ENCODE assay signal across 24 cellular contexts in genomic region chr10:31944071-31944433, GRCh38. TPM values are rescaled to one million over a fixed set of nuclear protein-coding genes. Genes with fewer than 3 reads are reported as not detected.
A peak's percentile ranks its signal among the peaks of the same experiment; 100 is the strongest.
DNase-seq lines count a peak whose midpoint lies in the region; ATAC-seq, FAIRE-seq and TF ChIP-seq lines count a peak whose summit lies in the region.
"Had no signal": no experiment of that assay in that cellular context is flagged by ENCODE, and none has a peak within 500 bp of the region (broad histone marks: within the 10 kb centered on the region; RNA-seq: fewer than 3 reads in every experiment).

No MANE protein-coding gene starts in this region.

- in situ Hi-C loops in Panc1 (cut with HindIII; ENCODE audit: low pct_unique_long_range_greater_than_20kb, low sequenced_read_pairs), result no loop called here

- no peak for ATAC-seq in Panc1
- no peak for ATAC-seq in activated naive CD4-positive, alpha-beta T cell treated with anti-CD3 and anti-CD28 coated beads, Interleukin-2, amount 50 U/mL, for 72 hours
- ATAC-seq: left lobe of liver, Right ventricle myocardium inferior had no signal

- H3K56ac ChIP-seq in H1 (replicated peaks; ENCODE audit: insufficient read length, low read depth, low read length) (no peak overlapping the region), mesendoderm (ENCODE audit: low read length) (no peak overlapping the region)

- H2AK5ac ChIP-seq in H1 (ENCODE audit: low read depth, low read length), result no peak overlapping the region
- no peak overlapping the region for H2AK5ac ChIP-seq in mesendoderm (ENCODE audit: low read length)

- FAIRE-seq in H1 (lab: Jason Lieb, UNC), result no peak
- FAIRE-seq: H54 had no signal

- H4K8ac ChIP-seq in H1 (ENCODE audit: extremely low read depth, insufficient read depth, low read length) (no peak overlapping the region), mesendoderm (ENCODE audit: low read depth, low read length) (no peak overlapping the region)

- CTCF ChIA-PET in A673 (lab: Charles Lee) (no interaction called here), Panc1 (lab: Charles Lee) (no interaction called here), H1 (lab: Charles Lee; ENCODE audit: partially characterized antibody) (interaction anchor here (0.7 to 0.9 kb wide), 2 partner anchors 15 to 447 kb away, joined by 3 read pairs; partner anchors contain the start of gene ARHGAP12)

- no peaks in the 10 kb centered on the region for H3K27me3 ChIP-seq in A673 (replicated peaks; ENCODE audit: insufficient read depth, low read depth, low read length, poor library complexity)
- no peaks in the 10 kb centered on the region for H3K27me3 ChIP-seq in Panc1 (ENCODE audit: control insufficient read depth, insufficient read depth, low read length)
- H3K27me3 ChIP-seq in H1 (replicated peaks in 1 of 4; ENCODE audit: control insufficient read depth in 3 of 4, extremely low read depth in 1 of 4, insufficient read depth in 3 of 4, low read length in 3 of 4), result no peaks in the 10 kb centered on the region
- no peaks in the 10 kb centered on the region for H3K27me3 ChIP-seq in mesendoderm (ENCODE audit: insufficient read depth, low read length, poor library complexity)
- H3K27me3 ChIP-seq in testis, result no peaks in the 10 kb centered on the region
- H3K27me3 ChIP-seq: ascending aorta had no signal

- H3K4me1 ChIP-seq in A673 (ENCODE audit: insufficient read depth, low read length, poor library complexity, severe bottlenecking), result peaks cover 60% of the 10 kb centered on the region
- H3K4me1 ChIP-seq in Panc1 (ENCODE audit: control insufficient read depth, insufficient read depth, low read length), result peaks cover 64% of the 10 kb centered on the region
- no peaks in the 10 kb centered on the region; a peak in 1 of 7 replicates for H3K4me1 ChIP-seq in H1 (replicated peaks in 1 of 4; ENCODE audit: control insufficient read depth in 3 of 4, insufficient read depth in 4 of 4, low read length in 3 of 4)
- H3K4me1 ChIP-seq in mesendoderm (ENCODE audit: control insufficient read depth, low read depth, low read length), result no peaks in the 10 kb centered on the region
- H3K4me1 ChIP-seq in testis, result no peaks in the 10 kb centered on the region

- H2BK120ac ChIP-seq in H1 (replicated peaks; ENCODE audit: low read depth, low read length), result no peak overlapping the region
- H2BK120ac ChIP-seq in mesendoderm (ENCODE audit: low read depth, low read length), result no peak overlapping the region

- TF ChIP-seq POLR2A in H1 (IDR thresholded peaks at IDR 0.05; ENCODE audit: control extremely low read depth in 1 of 2, low read depth in 2 of 2, low read length in 2 of 2), result no peak
- no peak for TF ChIP-seq POLR2A in testis (IDR thresholded peaks at IDR 0.05)

- TF ChIP-seq RAD21 in H1 (IDR thresholded peaks at IDR 0.05 in 1 of 2, conservative IDR thresholded peaks at IDR 0.05 in 1 of 2; ENCODE audit: low read depth in 2 of 2, low read length in 2 of 2), result no peak

- POLR2A ChIA-PET in A673 (lab: Charles Lee; ENCODE audit: low non-redundant PET), result no interaction called here
- POLR2A ChIA-PET in Panc1 (lab: Charles Lee), result no interaction called here
- POLR2A ChIA-PET in H1 (lab: Charles Lee; ENCODE audit: partially characterized antibody), result no interaction called here

- peak overlapping the region; percentile 85 for H3K4ac ChIP-seq in H1 (replicated peaks; ENCODE audit: insufficient read length, low read depth, low read length)
- peak overlapping the region; percentile 37 for H3K4ac ChIP-seq in mesendoderm (ENCODE audit: low read depth, low read length)

- no peak for TF ChIP-seq CTCF in A673 (conservative IDR thresholded peaks at IDR 0.05; ENCODE audit: low read depth, low read length)
- TF ChIP-seq CTCF in Panc1 (IDR thresholded peaks at IDR 0.05), result no peak
- TF ChIP-seq CTCF in H1 (IDR thresholded peaks at IDR 0.05; ENCODE audit: control extremely low read depth in 1 of 3, insufficient read depth in 1 of 3, low read depth in 1 of 3, low read length in 3 of 3), result no peak
- no peak for TF ChIP-seq CTCF in testis (IDR thresholded peaks at IDR 0.05)

- H3K4me2 ChIP-seq in H1 (ENCODE audit: insufficient read depth in 1 of 2, low read depth in 2 of 2, low read length in 2 of 2) (no peak overlapping the region), mesendoderm (ENCODE audit: low read length) (no peak overlapping the region)

- H4K5ac ChIP-seq in H1 (ENCODE audit: insufficient read length, low read depth, low read length) (no peak overlapping the region), mesendoderm (ENCODE audit: low read length) (no peak overlapping the region)

- no peak overlapping the region for H3K23ac ChIP-seq in H1 (ENCODE audit: insufficient read length)
- H3K23ac ChIP-seq in mesendoderm (ENCODE audit: low read length), result no peak overlapping the region

- WGBS in H1 (ENCODE audit: extremely low coverage in 1 of 2, insufficient coverage in 1 of 2, insufficient read length in 1 of 2, insufficient replicate concordance in 2 of 2, low coverage in 1 of 2, low lambda C conversion rate in 2 of 2, missing lambda C conversion rate in 1 of 2), 2 experiments, result 97% methylated on average over 3 of the region's 3 CpGs; no CpG with 5 or more reads in 1 of the 2 experiments
- WGBS in mesendoderm (ENCODE audit: extremely low coverage, insufficient coverage, low lambda C conversion rate), result no CpG with 5 or more reads among the region's 3 CpGs
- WGBS in testis, 2 donors, result 67 to 83% methylated on average over 3 of the region's 3 CpGs

- no peaks in the 10 kb centered on the region for H4K20me1 ChIP-seq in H1 (replicated peaks in 1 of 2; ENCODE audit: control insufficient read depth in 1 of 2, insufficient read depth in 2 of 2, low read length in 2 of 2)

- no peak overlapping the region for H2AFZ ChIP-seq in H1 (ENCODE audit: low read length)

- peak overlapping the region; percentile 61 for H3K27ac ChIP-seq in A673 (ENCODE audit: low read depth, low read length, poor library complexity, severe bottlenecking)
- peak overlapping the region; percentile 97 for H3K27ac ChIP-seq in Panc1 (ENCODE audit: low read length)
- no peak overlapping the region for H3K27ac ChIP-seq in H1 (ENCODE audit: low read depth, low read length)
- no peak overlapping the region for H3K27ac ChIP-seq in mesendoderm (ENCODE audit: low read depth, low read length)
- H3K27ac ChIP-seq in testis, result no peak overlapping the region
- H3K27ac ChIP-seq: ascending aorta had no signal

- peak overlapping the region; percentile 78; the same call in 1 of the 2 replicates for H2BK12ac ChIP-seq in H1 (ENCODE audit: low read depth, low read length)

- no peaks in the 10 kb centered on the region for H3K9me3 Mint-ChIP-seq in activated naive CD4-positive, alpha-beta T cell treated with anti-CD3 and anti-CD28 coated beads, Interleukin-2, amount 50 U/mL, for 72 hours
- H3K9me3 Mint-ChIP-seq: activated B cell treated with CpG ODN at 0.5 μM for 24 hours; central memory CD8-positive, alpha-beta T cell; nephron had no signal

- H3K79me2 ChIP-seq in H1 (ENCODE audit: control insufficient read depth in 1 of 2, insufficient read depth in 2 of 2, low read length in 2 of 2), result no peaks in the 10 kb centered on the region
- no peaks in the 10 kb centered on the region for H3K79me2 ChIP-seq in mesendoderm (ENCODE audit: control insufficient read depth, insufficient read depth, low read length)

- H2BK20ac ChIP-seq in H1 (ENCODE audit: low read length), result no peak overlapping the region

- no peaks in the 10 kb centered on the region for H3K79me1 ChIP-seq in H1 (ENCODE audit: low read depth, low read length)
- no peaks in the 10 kb centered on the region for H3K79me1 ChIP-seq in mesendoderm (ENCODE audit: low read length)

- DNase-seq in A673 (ENCODE audit: low spot score) (no peak), Panc1 (ENCODE audit: low read depth, low spot score) (no peak), H1 (ENCODE audit: low read depth in 1 of 2, low spot score in 2 of 2) (no peak), mesendoderm (no peak), testis (no peak), pons (ENCODE audit: low spot score) (no peak), HK-2 (ENCODE audit: unreplicated experiment) (no peak)
- no peak for DNase-seq in activated naive CD4-positive, alpha-beta T cell treated with anti-CD3 and anti-CD28 coated beads, Interleukin-2, amount 50 U/mL, for 72 hours (ENCODE audit: low spot score in 2 of 2)
- DNase-seq: 8988T; activated B cell treated with CpG ODN at 0.5 μM for 24 hours; activated CD4-positive, alpha-beta T cell treated with anti-CD3 and anti-CD28 coated beads, Interleukin-2, amount 50 U/mL, for 4 hours; activated CD8-positive, alpha-beta memory T cell treated with anti-CD3 and anti-CD28 coated beads, Interleukin-2, amount 50 U/mL, for 4 hours; activated naive CD4-positive, alpha-beta T cell treated with anti-CD3 and anti-CD28 coated beads, Interleukin-2, amount 50 U/mL, for 16 hours; DMS79; NCI-H1092; NCI-H1930; stimulated activated CD8-positive, alpha-beta memory T cell treated with anti-CD3 and anti-CD28 coated beads, Interleukin-4, amount 100 ng/mL, for 48 hours had no signal

- H3K9me3 ChIP-seq in A673 (ENCODE audit: low read depth, low read length, poor library complexity, severe bottlenecking), result no peaks in the 10 kb centered on the region
- no peaks in the 10 kb centered on the region for H3K9me3 ChIP-seq in Panc1 (ENCODE audit: control insufficient read depth, insufficient read depth, low read depth, low read length)
- H3K9me3 ChIP-seq in H1 (ENCODE audit: insufficient read depth in 2 of 2, low read depth in 1 of 2, low read length in 1 of 2), result no peaks in the 10 kb centered on the region
- H3K9me3 ChIP-seq in testis, result no peaks in the 10 kb centered on the region
- H3K9me3 ChIP-seq: ascending aorta had no signal

- H4K91ac ChIP-seq in H1 (replicated peaks; ENCODE audit: insufficient read length, low read length), result no peak overlapping the region

- intact Hi-C loops in A673 (cut with micrococcal nuclease; ENCODE audit: unreplicated experiment) (loop anchor here (10.0 kb wide), 1 partner anchor 109 kb away; no protein-coding TSS in a partner anchor), Panc1 (cut with micrococcal nuclease; ENCODE audit: unreplicated experiment) (no loop called here), testis (cut with DNase I; ENCODE audit: low total_unique reads) (no loop called here)

- H3K36me3 Mint-ChIP-seq in activated naive CD4-positive, alpha-beta T cell treated with anti-CD3 and anti-CD28 coated beads, Interleukin-2, amount 50 U/mL, for 72 hours, result no peaks in the 10 kb centered on the region

- H3K36me3 ChIP-seq in A673 (ENCODE audit: insufficient read depth, low read length, poor library complexity, severe bottlenecking) (no peaks in the 10 kb centered on the region), Panc1 (ENCODE audit: control insufficient read depth, insufficient read depth, low read length) (no peaks in the 10 kb centered on the region), H1 (ENCODE audit: control insufficient read depth in 2 of 4, insufficient read depth in 4 of 4, low read length in 3 of 4) (no peaks in the 10 kb centered on the region), mesendoderm (ENCODE audit: control insufficient read depth, insufficient read depth, low read length) (no peaks in the 10 kb centered on the region), testis (ENCODE audit: low read depth, missing control alignments) (no peaks in the 10 kb centered on the region)
- H3K36me3 ChIP-seq: ascending aorta had no signal

- H3K23me2 ChIP-seq in H1 (ENCODE audit: low read depth, low read length), result no peaks in the 10 kb centered on the region

- H2BK15ac ChIP-seq in H1 (ENCODE audit: low read length) (no peak overlapping the region), mesendoderm (replicated peaks; ENCODE audit: low read depth) (no peak overlapping the region)

- H3K9ac ChIP-seq in H1 (replicated peaks in 1 of 4; ENCODE audit: extremely low read depth in 1 of 4, low read depth in 3 of 4, low read length in 3 of 4), result no peak overlapping the region
- H3K9ac ChIP-seq in mesendoderm (ENCODE audit: low read length), result no peak overlapping the region

- no peak overlapping the region for H3K4me3 ChIP-seq in A673 (ENCODE audit: low read depth, low read length, poor library complexity, severe bottlenecking)
- H3K4me3 ChIP-seq in Panc1 (ENCODE audit: low read depth in 2 of 2, low read length in 2 of 2), result no peak overlapping the region
- no peak overlapping the region for H3K4me3 ChIP-seq in H1 (ENCODE audit: extremely low read depth in 1 of 4, insufficient read depth in 2 of 4, low read depth in 3 of 4, low read length in 4 of 4)
- no peak overlapping the region for H3K4me3 ChIP-seq in mesendoderm (ENCODE audit: low read length)
- no peak overlapping the region for H3K4me3 ChIP-seq in testis
- H3K4me3 ChIP-seq: ascending aorta had no signal

- BruUV-seq in A673 (replicated peaks; lab: Mats Ljungman, UMichigan) (no TSS peak), Panc1 (replicated peaks; lab: Mats Ljungman, UMichigan) (no TSS peak)

- no peak overlapping the region for H3K27ac Mint-ChIP-seq in activated naive CD4-positive, alpha-beta T cell treated with anti-CD3 and anti-CD28 coated beads, Interleukin-2, amount 50 U/mL, for 72 hours
- H3K27ac Mint-ChIP-seq: activated B cell treated with CpG ODN at 0.5 μM for 24 hours, B cell had no signal

- H3K14ac ChIP-seq in H1 (ENCODE audit: insufficient read length), result no peak overlapping the region

- no peak for TF ChIP-seq EP300 in H1 (IDR thresholded peaks at IDR 0.05; ENCODE audit: borderline replicate concordance in 1 of 2, low read depth in 2 of 2, low read length in 2 of 2)

- H3K18ac ChIP-seq in H1 (ENCODE audit: extremely low read depth, low read length), result no peak overlapping the region
- H3K18ac ChIP-seq in mesendoderm (ENCODE audit: low read length), result no peak overlapping the region

- no peak overlapping the region for H2BK5ac ChIP-seq in H1 (ENCODE audit: low read depth, low read length)
- H2BK5ac ChIP-seq in mesendoderm (ENCODE audit: low read length), result no peak overlapping the region

RNA-seq across cellular contexts. Expression of gene ARHGAP12, which starts 15.4 kb away (rescaled TPM):
- total RNA-seq in A673 (2021) (28.3 and 30.0 TPM in 2 replicates), Panc1 (2021; ENCODE audit: unreplicated experiment) (22.9 TPM), testis (10 to 100 TPM; 33.1 to 36.1 TPM)
- 12.0 TPM for polyA plus RNA-seq in Panc1 (2012; ENCODE audit: insufficient read length)
- total RNA-seq in H1 (2021; fragmentation: NEBNext Ultra II Directional; extraction: Animal tissue kit (Norgen Biotek cat#: 25700)), result 39.0 and 40.9 TPM in 2 replicates
- polyA plus RNA-seq in H1 (2011; rRNA removed) (5.6 and 10.1 TPM in 2 replicates), testis (ENCODE audit: insufficient read depth, low read depth, low replicate concordance) (11.7 TPM)
- polyA plus RNA-seq in H1 (2011; cell fraction: cytosol; rRNA removed), result 14.3 TPM
- polyA plus RNA-seq in H1 (2011; cell fraction: nucleus; rRNA removed), result 6.2 TPM
- polyA plus RNA-seq in H1 (2012, experiment 1 of 2), result 12.1 to 26.3 TPM (median 16.0 TPM) in 4 replicates
- 2.2 TPM for polyA plus RNA-seq in H1 (2012, experiment 2 of 2)
- 27.0 TPM for polyA plus RNA-seq in H1 (2013, experiment 1 of 2)
- polyA plus RNA-seq in H1 (2013, experiment 2 of 2), result 30.0 TPM
- 26.4 and 35.0 TPM in 2 replicates for polyA minus RNA-seq in H1 (2011; rRNA and poly(A)+ RNA removed)
- polyA minus RNA-seq in H1 (2011; cell fraction: cytosol; rRNA and poly(A)+ RNA removed), result 23.9 TPM
- polyA minus RNA-seq in H1 (2011; cell fraction: nucleus; rRNA and poly(A)+ RNA removed), result 57.9 TPM
- polyA plus RNA-seq in mesendoderm (2013, experiment 1 of 2), result 25.1 TPM
- 25.2 TPM for polyA plus RNA-seq in mesendoderm (2013, experiment 2 of 2)
- total RNA-seq in activated naive CD4-positive, alpha-beta T cell treated with anti-CD3 and anti-CD28 coated beads, Interleukin-2, amount 50 U/mL, for 72 hours, result 1 to 10 TPM; 4.8 to 6.4 TPM

Comparison
In these comparisons a context has a peak if more than half of its experiments do, and no peak if none do; other contexts are left out.
1. H3K27ac ChIP-seq: peak in A673 (single experiment) and Panc1 (single experiment); none in H1 (single experiment), mesendoderm (single experiment) and testis (0 of 2).